Comparison of ENCODE assay signal across 8 cellular contexts in the genomic region with DNA sequence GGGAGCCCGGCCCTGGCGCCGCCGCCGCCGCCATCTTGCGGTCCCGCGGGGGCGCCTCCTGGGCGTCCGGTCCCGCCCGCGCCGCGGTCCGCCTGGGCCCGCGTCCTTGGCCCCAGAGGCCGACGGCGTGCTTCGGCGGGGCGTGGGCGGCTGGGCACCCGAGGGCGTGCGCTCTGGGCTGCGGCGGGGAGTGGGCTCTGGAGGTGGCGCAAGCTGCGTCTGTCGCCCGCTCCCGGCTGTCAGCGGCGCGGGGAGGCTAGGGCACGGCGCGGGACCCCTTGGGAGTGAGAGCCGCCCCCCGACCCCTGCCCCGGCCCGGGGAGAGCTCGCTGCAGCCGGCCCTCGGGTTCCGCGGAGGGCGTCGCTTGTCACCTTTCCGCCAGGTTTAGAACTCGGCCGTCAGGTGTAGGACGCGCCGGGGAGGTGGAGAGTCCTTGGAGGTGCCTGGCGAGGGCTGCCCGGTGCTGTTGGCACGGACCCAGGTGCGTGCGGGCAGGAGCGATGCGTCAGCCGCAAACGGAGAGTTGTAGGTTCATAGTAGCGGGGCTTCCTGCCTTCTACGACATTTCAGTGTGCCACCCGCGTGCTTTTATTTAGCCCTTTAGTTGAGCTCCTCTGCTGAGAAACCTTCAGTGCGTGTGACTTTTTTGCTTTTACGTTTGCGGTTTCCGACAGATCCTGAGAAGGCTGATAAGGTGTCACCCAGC. TPM values are rescaled to one million over a fixed set of nuclear protein-coding genes. Genes with fewer than 3 reads are reported as not detected.
DNase-seq lines count a peak whose midpoint lies in the region; ATAC-seq and TF ChIP-seq lines count a peak whose summit lies in the region.

No MANE protein-coding gene starts in this region.

- ATAC-seq in GM21390 (IDR thresholded peaks at IDR 0.05; ENCODE audit: unreplicated experiment) = peak; percentile 36
- peak; percentile 59 to 68 for ATAC-seq in upper lobe of left lung (ENCODE audit: low FRiP score in 2 of 2)

- no peak for TF ChIP-seq CTCF in Caco-2 (IDR thresholded peaks at IDR 0.05; ENCODE audit: insufficient read depth in 1 of 2, low read depth in 1 of 2, low read length in 1 of 2, severe bottlenecking in 1 of 2, unreplicated experiment in 1 of 2)
- TF ChIP-seq CTCF in SK-N-SH (IDR thresholded peaks at IDR 0.05) = no peak
- TF ChIP-seq CTCF in cardiac muscle cell (IDR thresholded peaks at IDR 0.05; ENCODE audit: low read depth, low read length) = no peak
- peak in 2 of 6 experiments; percentile 31 to 33 for TF ChIP-seq CTCF in upper lobe of left lung (IDR thresholded peaks at IDR 0.05)

- H3K4me1 Mint-ChIP-seq in Caco-2 (ENCODE audit: low read depth, unreplicated experiment) = peaks cover 14% of the 10 kb centered on the region

- H3K27ac ChIP-seq in HUES6 (ENCODE audit: low read depth, low read length) (peak overlapping the region; percentile 67; the same call in 1 of the 2 replicates), SK-N-SH (ENCODE audit: low read depth in 2 of 2, low read length in 1 of 2) (peak overlapping the region; percentile 82 to 95), cardiac muscle cell (peak overlapping the region; percentile 95), upper lobe of left lung (peak overlapping the region; percentile 94 to 100 (median 100))

- H3K9me3 ChIP-seq in Caco-2 = no peaks in the 10 kb centered on the region
- no peaks in the 10 kb centered on the region; the same call in 1 of the 2 replicates for H3K9me3 ChIP-seq in HUES6 (ENCODE audit: control insufficient read depth, insufficient read depth, low read depth, low read length)
- no peaks in the 10 kb centered on the region for H3K9me3 ChIP-seq in SK-N-SH
- H3K9me3 ChIP-seq in cardiac muscle cell (ENCODE audit: low read depth) = no peaks in the 10 kb centered on the region
- H3K9me3 ChIP-seq in upper lobe of left lung = no peaks in the 10 kb centered on the region

- peaks cover 56% of the 10 kb centered on the region for H3K79me2 ChIP-seq in SK-N-SH (ENCODE audit: insufficient read depth)

- DNase-seq in Caco-2 (peak in 1 of 2 experiments; percentile 47), SK-N-SH (no peak), cardiac muscle cell (ENCODE audit: low read depth in 1 of 2, low spot score in 1 of 2) (peak; percentile 65 to 75), posterior vena cava (ENCODE audit: low spot score) (peak; percentile 91), upper lobe of left lung (peak; percentile 89 to 96)
- peak; percentile 83 for DNase-seq in activated naive CD4-positive, alpha-beta T cell treated with anti-CD3 and anti-CD28 coated beads, Interleukin-2, amount 50 U/mL, for 16 hours

- H3K36me3 ChIP-seq in Caco-2 (ENCODE audit: control insufficient read depth, insufficient read depth, low read length) (no peaks in the 10 kb centered on the region), HUES6 (ENCODE audit: control insufficient read depth, insufficient read depth, low read length) (no peaks in the 10 kb centered on the region), SK-N-SH (replicated peaks in 1 of 2; ENCODE audit: control insufficient read depth in 1 of 2, insufficient read depth in 2 of 2, low read length in 1 of 2) (no peaks in the 10 kb centered on the region), cardiac muscle cell (no peaks in the 10 kb centered on the region), upper lobe of left lung (no peaks in the 10 kb centered on the region)

- H3K4me2 ChIP-seq in SK-N-SH = peak overlapping the region; percentile 82

- H3K36me3 Mint-ChIP-seq in Caco-2 (ENCODE audit: insufficient read depth, unreplicated experiment) = no peaks in the 10 kb centered on the region

- H3K4me3 ChIP-seq in Caco-2 (ENCODE audit: low read depth, low read length) (peak overlapping the region; percentile 97), HUES6 (ENCODE audit: low read depth, low read length) (peak overlapping the region; percentile 98), SK-N-SH (ENCODE audit: low read depth in 2 of 2, low read length in 1 of 2) (peak overlapping the region; percentile 91 to 95), cardiac muscle cell (peak overlapping the region; percentile 75), upper lobe of left lung (peak overlapping the region; percentile 73 to 96 (median 88))

- intact Hi-C loops in Caco-2 (cut with micrococcal nuclease; ENCODE audit: unreplicated experiment) (loop anchor here (5.0 kb wide), 1 partner anchor 87 kb away; no protein-coding TSS in a partner anchor), posterior vena cava (cut with DNase I) (loop anchor here in 1 of 2 donors (10.0 kb wide), 1 partner anchor 200 kb away; no protein-coding TSS in a partner anchor)

- H3K27me3 Mint-ChIP-seq in Caco-2 (ENCODE audit: insufficient read depth, unreplicated experiment) = no peaks in the 10 kb centered on the region

- POLR2A ChIA-PET in Caco-2 (lab: Charles Lee) = no interaction called here
- POLR2A ChIA-PET in SK-N-SH (lab: Yijun Ruan, JAX) = no interaction called here

- no peaks in the 10 kb centered on the region for H3K27me3 ChIP-seq in Caco-2 (replicated peaks; ENCODE audit: control insufficient read depth, insufficient read depth, low read length)
- no peaks in the 10 kb centered on the region for H3K27me3 ChIP-seq in HUES6 (ENCODE audit: control insufficient read depth, insufficient read depth, low read length)
- H3K27me3 ChIP-seq in SK-N-SH (ENCODE audit: insufficient read depth) = no peaks in the 10 kb centered on the region
- H3K27me3 ChIP-seq in cardiac muscle cell = no peaks in the 10 kb centered on the region
- H3K27me3 ChIP-seq in upper lobe of left lung = no peaks in the 10 kb centered on the region

- H3K4me3 Mint-ChIP-seq in Caco-2 (ENCODE audit: unreplicated experiment) = peak overlapping the region; percentile 87

- H3K9me3 Mint-ChIP-seq in Caco-2 (ENCODE audit: unreplicated experiment) = no peaks in the 10 kb centered on the region

- BruUV-seq in Caco-2 (replicated peaks; lab: Mats Ljungman, UMichigan) = no TSS peak

- no peaks in the 10 kb centered on the region for H3K9me2 ChIP-seq in SK-N-SH

- CTCF ChIA-PET in Caco-2 (lab: Charles Lee) (no interaction called here), SK-N-SH (lab: Yijun Ruan, JAX) (interaction anchor here (1.1 to 1.2 kb wide), 2 partner anchors 16 to 143 kb away, joined by 3 to 5 read pairs; no protein-coding TSS in a partner anchor)

- H4K20me1 ChIP-seq in SK-N-SH (ENCODE audit: insufficient read depth) = peaks cover 51% of the 10 kb centered on the region

- TF ChIP-seq EP300 in SK-N-SH (IDR thresholded peaks at IDR 0.05; ENCODE audit: borderline replicate concordance in 1 of 2, low read depth in 1 of 2, low read length in 1 of 2) = no peak
- TF ChIP-seq EP300 in upper lobe of left lung (IDR thresholded peaks at IDR 0.05) = peak in 2 of 4 donors; percentile 43 to 55

- H2AFZ ChIP-seq in SK-N-SH (ENCODE audit: low read depth) = no peak overlapping the region

- peak in 3 of 4 donors; percentile 34 to 80 (median 77) for TF ChIP-seq POLR2A in upper lobe of left lung (IDR thresholded peaks at IDR 0.05)

- peak overlapping the region; percentile 87 for H3K9ac ChIP-seq in HUES6 (ENCODE audit: low read length)
- peak overlapping the region; percentile 94 for H3K9ac ChIP-seq in SK-N-SH

- TF ChIP-seq RAD21 in SK-N-SH (IDR thresholded peaks at IDR 0.05; ENCODE audit: low read length) = no peak

- H3F3A ChIP-seq in SK-N-SH (replicated peaks; ENCODE audit: insufficient read depth) = peaks cover 19% of the 10 kb centered on the region

- WGBS in SK-N-SH (ENCODE audit: low lambda C conversion rate) = 1% methylated on average over 14 of the region's 77 CpGs
- WGBS in upper lobe of left lung, 2 donors = 0 to 1% methylated on average over 6 to 67 of the region's 77 CpGs

- peak overlapping the region; percentile 72 for H3K27ac Mint-ChIP-seq in Caco-2 (ENCODE audit: unreplicated experiment)

- peaks cover 14% of the 10 kb centered on the region for H3K4me1 ChIP-seq in Caco-2
- H3K4me1 ChIP-seq in HUES6 (ENCODE audit: control insufficient read depth, insufficient read depth, low read length) = peaks cover 39% of the 10 kb centered on the region
- peaks cover 19 to 22% of the 10 kb centered on the region in 2 experiments; a peak in 3 of 4 replicates for H3K4me1 ChIP-seq in SK-N-SH (ENCODE audit: control insufficient read depth in 1 of 2, insufficient read depth in 2 of 2, low read depth in 1 of 2, low read length in 1 of 2)
- H3K4me1 ChIP-seq in cardiac muscle cell (ENCODE audit: low read depth) = peaks cover 25% of the 10 kb centered on the region
- H3K4me1 ChIP-seq in upper lobe of left lung = peaks cover 35 to 51% (median 44%) of the 10 kb centered on the region in 4 donors

TF ChIP-seq in SK-N-SH, 30 proteins besides CTCF, POLR2A, EP300 and RAD21 (continues in another document):
- TF ChIP-seq CHD2 (IDR thresholded peaks at IDR 0.05; ENCODE audit: low read length, partially characterized antibody) (no peak), RXRA (IDR thresholded peaks at IDR 0.05; ENCODE audit: borderline replicate concordance, low read depth) (no peak), POLR2AphosphoS5 (IDR thresholded peaks at IDR 0.05; ENCODE audit: low read depth, low read length) (no peak), SIN3A (IDR thresholded peaks at IDR 0.05; ENCODE audit: borderline replicate concordance, low read depth, low read length) (0 out of 2 replicates have a peak, but pooled peaks have one; percentile 72), GABPA (IDR thresholded peaks at IDR 0.05; ENCODE audit: low read depth) (no peak), IRF3 (IDR thresholded peaks at IDR 0.05; ENCODE audit: low read depth, low read length) (no peak)

RNA-seq across cellular contexts. Expression of gene VAPA, which starts 0.9 kb away (rescaled TPM):
- 205 and 222 TPM in 2 replicates for total RNA-seq in Caco-2 (2022)
- 109 and 129 TPM in 2 replicates for polyA plus RNA-seq in SK-N-SH (2012; rRNA removed)
- 167 and 214 TPM in 2 replicates for polyA plus RNA-seq in SK-N-SH (2012; cell fraction: cytosol; rRNA removed)
- 25.1 and 62.3 TPM in 2 replicates for polyA plus RNA-seq in SK-N-SH (2012; cell fraction: nucleus; rRNA removed)
- total RNA-seq in cardiac muscle cell = 137 and 138 TPM in 2 replicates
- polyA plus RNA-seq in cardiac muscle cell = 215 and 260 TPM in 2 replicates
- total RNA-seq in posterior vena cava = 100 to 1,000 TPM; 172 to 203 TPM
- 100 to 1,000 TPM; 233 to 566 (median 285) TPM for total RNA-seq in upper lobe of left lung

RNA-seq across cellular contexts. Expression of gene TXNDC2, which starts 29.0 kb away (rescaled TPM):
- total RNA-seq in Caco-2 (2022) (not detected in 2 replicates), cardiac muscle cell (not detected in 2 replicates), posterior vena cava (under 1 TPM; 0.19 to 0.29 TPM), upper lobe of left lung (under 1 TPM in 3 of 6 donors, not detected in 3; 0.30 to 0.49 (median 0.33) TPM)
- polyA plus RNA-seq in SK-N-SH (2012; rRNA removed) (0.06 and 0.07 TPM in 2 replicates), cardiac muscle cell (not detected in 2 replicates)
- polyA plus RNA-seq in SK-N-SH (2012; cell fraction: cytosol; rRNA removed) = 0.08 TPM in 2 replicates
- 0.06 and 0.07 TPM in 2 replicates for polyA plus RNA-seq in SK-N-SH (2012; cell fraction: nucleus; rRNA removed)
